Comparison of ENCODE assay signal across 8 cellular contexts in genomic region chr3:105868450-105868744, GRCh38. TPM values are rescaled to one million over a fixed set of nuclear protein-coding genes. Genes with fewer than 3 reads are reported as not detected.
DNase-seq lines count a peak whose midpoint lies in the region; ATAC-seq and TF ChIP-seq lines count a peak whose summit lies in the region.

No MANE protein-coding gene starts in this region.

- WGBS in prostate gland: 1% methylated on average over 26 of the region's 27 CpGs

- BruUV-seq in A673 (replicated peaks; lab: Mats Ljungman, UMichigan): no TSS peak

- H3K9me3 ChIP-seq in A673 (ENCODE audit: low read depth, low read length, poor library complexity, severe bottlenecking) (no peaks in the 10 kb centered on the region), Peyer's patch (no peaks in the 10 kb centered on the region), prostate gland (no peaks in the 10 kb centered on the region)

- DNase-seq in A673 (ENCODE audit: low spot score) (peak; percentile 36), GM12864 (ENCODE audit: low read depth) (no peak), Peyer's patch (peak; percentile 49 to 79 (median 77)), astrocyte of the hippocampus (ENCODE audit: low read depth, low spot score) (peak; percentile 76), hypothalamus (lab: John Stamatoyannopoulos, UW) (peak in 32 of 51 donors; percentile 9 to 82 (median 58)), prostate gland (ENCODE audit: low spot score) (peak; percentile 38), NCI-H2107 (lab: John Stamatoyannopoulos, UW) (no peak)

- H3K36me3 ChIP-seq in A673 (ENCODE audit: insufficient read depth, low read length, poor library complexity, severe bottlenecking): peaks cover 6% of the 10 kb centered on the region
- peaks cover 0 to 7% (median 0%) of the 10 kb centered on the region in 3 donors for H3K36me3 ChIP-seq in Peyer's patch
- H3K36me3 ChIP-seq in prostate gland: no peaks in the 10 kb centered on the region

- peaks cover 34% of the 10 kb centered on the region for H3K4me1 ChIP-seq in A673 (ENCODE audit: insufficient read depth, low read length, poor library complexity, severe bottlenecking)
- H3K4me1 ChIP-seq in Peyer's patch: peaks cover 0 to 25% (median 0%) of the 10 kb centered on the region in 4 donors
- no peaks in the 10 kb centered on the region for H3K4me1 ChIP-seq in prostate gland (replicated peaks)

- CTCF ChIA-PET in A673 (lab: Charles Lee): no interaction called here

- intact Hi-C loops in A673 (cut with micrococcal nuclease; ENCODE audit: unreplicated experiment): loop anchor here (5.0 kb wide), 1 partner anchor 176 kb away; no protein-coding TSS in a partner anchor
- intact Hi-C loops in prostate gland (cut with DNase I): loop anchor here (10.0 kb wide), 2 partner anchors 174 to 476 kb away; no protein-coding TSS in a partner anchor

- TF ChIP-seq CTCF in A673 (conservative IDR thresholded peaks at IDR 0.05; ENCODE audit: low read depth, low read length) (no peak), GM12864 (IDR thresholded peaks at IDR 0.05; ENCODE audit: low read depth, low read length, missing control alignments) (no peak), Peyer's patch (IDR thresholded peaks at IDR 0.05) (no peak), prostate gland (IDR thresholded peaks at IDR 0.05) (no peak)

- POLR2A ChIA-PET in A673 (lab: Charles Lee; ENCODE audit: low non-redundant PET): no interaction called here

- no peaks in the 10 kb centered on the region for H3K27me3 ChIP-seq in A673 (replicated peaks; ENCODE audit: insufficient read depth, low read depth, low read length, poor library complexity)
- H3K27me3 ChIP-seq in Peyer's patch: no peaks in the 10 kb centered on the region
- H3K27me3 ChIP-seq in prostate gland (replicated peaks; ENCODE audit: insufficient read depth): no peaks in the 10 kb centered on the region

- TF ChIP-seq POLR2A in Peyer's patch (IDR thresholded peaks at IDR 0.05): no peak
- TF ChIP-seq POLR2A in prostate gland (IDR thresholded peaks at IDR 0.05): no peak

- H3K27ac ChIP-seq in A673 (ENCODE audit: low read depth, low read length, poor library complexity, severe bottlenecking) (peak overlapping the region; percentile 87), Peyer's patch (peak overlapping the region; percentile 92 to 97 (median 93)), prostate gland (peak overlapping the region; percentile 92 to 98)

- peak; percentile 5 for ATAC-seq in HG02943 (IDR thresholded peaks at IDR 0.05; ENCODE audit: low read depth, unreplicated experiment)

- H3K4me3 ChIP-seq in A673 (ENCODE audit: low read depth, low read length, poor library complexity, severe bottlenecking): peak overlapping the region; percentile 88
- H3K4me3 ChIP-seq in GM12864 (ENCODE audit: low read depth, low read length): peak overlapping the region; percentile 96
- peak overlapping the region; percentile 81 to 96 (median 82) for H3K4me3 ChIP-seq in Peyer's patch
- peak overlapping the region; percentile 84 to 89 for H3K4me3 ChIP-seq in prostate gland

RNA-seq across cellular contexts. Expression of gene CBLB, which starts 0.4 kb away (rescaled TPM):
- total RNA-seq in A673 (2021): 23.3 and 27.9 TPM in 2 replicates
- total RNA-seq in Peyer's patch: 100 to 1,000 TPM in 1 of 4 donors, 10 to 100 TPM in 3; 58.6 to 112 (median 84.5) TPM
- 10 to 100 TPM; 28.2 to 62.8 TPM for total RNA-seq in prostate gland

Comparison
In these comparisons a context has a peak if more than half of its experiments do, and no peak if none do; other contexts are left out.
1. DNase-seq: peak in A673 (single experiment), Peyer's patch (3 of 3), astrocyte of the hippocampus (single experiment), hypothalamus (32 of 51) and prostate gland (single experiment); none in GM12864 (single experiment) and NCI-H2107 (single experiment).
2. Peak in every context shown above with its lines, with median percentiles within 50 percentile points of each other: H3K27ac ChIP-seq and H3K4me3 ChIP-seq.